In genomic region chr12:123263196-123263817, GRCh38 we compare ENCODE assay signal across 1 cellular context.
A peak's percentile ranks its signal among the peaks of the same experiment; 100 is the strongest.
TF ChIP-seq lines count a peak whose summit lies in the region.

No MANE protein-coding gene starts in this region.

TF ChIP-seq in HepG2, 621 proteins besides CTCF, POLR2A, EP300 and RAD21:
- peak; percentile 75 for TF ChIP-seq RBM22 (optimal IDR thresholded peaks at IDR 0.05; ENCODE audit: low read length)
- TF ChIP-seq ZNF772 (CRISPR knock-in tag; IDR thresholded peaks at IDR 0.05) = no peak
